ENCODE assay signal across 26 cellular contexts in the genomic region with DNA sequence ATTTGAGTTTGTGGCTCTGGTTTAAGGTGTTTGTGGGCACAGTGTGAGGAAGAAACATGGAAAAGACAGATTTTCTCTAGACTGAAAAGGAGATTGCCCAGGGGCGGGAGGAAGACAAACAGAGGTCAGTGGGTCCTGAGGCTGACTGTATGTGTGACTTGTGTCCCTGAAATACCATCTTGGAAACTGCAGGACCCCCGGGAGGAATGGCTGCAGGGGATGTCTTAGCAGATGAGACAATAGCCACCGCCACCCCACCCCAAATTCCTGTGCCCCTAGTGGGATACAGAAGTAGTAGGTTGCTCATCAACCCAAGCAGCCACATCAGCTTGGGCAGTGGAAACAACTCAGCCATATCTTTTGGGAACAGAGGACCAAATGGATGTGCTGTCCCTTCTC. TPM values are rescaled to one million over a fixed set of nuclear protein-coding genes. Genes with fewer than 3 reads are reported as not detected.
DNase-seq lines count a peak whose midpoint lies in the region; ATAC-seq, FAIRE-seq and TF ChIP-seq lines count a peak whose summit lies in the region.
"Had no signal": no experiment of that assay in that cellular context is flagged by ENCODE, and none has a peak within 500 bp of the region (broad histone marks: within the 10 kb centered on the region; RNA-seq: fewer than 3 reads in every experiment).

No MANE protein-coding gene starts in this region.

- H3K27ac ChIP-seq in HepG2 (ENCODE audit: extremely low read length, insufficient read depth, low read length), result peak overlapping the region; percentile 97
- peak overlapping the region in 1 of 3 donors; percentile 86 for H3K27ac ChIP-seq in right lobe of liver
- peak overlapping the region; percentile 47 for H3K27ac ChIP-seq in RWPE1
- H3K27ac ChIP-seq: SJSA1, thoracic aorta had no signal

- ATAC-seq in HepG2 (no peak), right lobe of liver (no peak), HG03439 (IDR thresholded peaks at IDR 0.05; ENCODE audit: unreplicated experiment) (no peak)
- ATAC-seq: GM12878, mucosa of descending colon had no signal

- intact Hi-C loops in HepG2 (cut with micrococcal nuclease; ENCODE audit: unreplicated experiment), result loop anchor here (2.0 to 10.0 kb wide), 2 partner anchors 16 to 260 kb away; a partner anchor contains a TSS
- intact Hi-C loops in right lobe of liver (cut with DNase I), result no loop called here

- peaks cover 32% of the 10 kb centered on the region for H3K79me2 ChIP-seq in HepG2 (ENCODE audit: insufficient read depth, low read length)

- H3K4me3 Mint-ChIP-seq in glutamatergic neuron (ENCODE audit: unreplicated experiment) (no peak overlapping the region), type B pancreatic cell (peak overlapping the region; percentile 39)

- no peak for TF ChIP-seq EP300 in HepG2 (IDR thresholded peaks at IDR 0.05; ENCODE audit: low read depth in 2 of 2, low read length in 2 of 2)
- TF ChIP-seq EP300 in HepG2 (CRISPR knock-in tag; IDR thresholded peaks at IDR 0.05; ENCODE audit: borderline replicate concordance), result no peak

- peaks cover 19% of the 10 kb centered on the region for H4K20me1 ChIP-seq in HepG2 (ENCODE audit: insufficient read depth, low read length)

- BruUV-seq in HepG2 (replicated peaks; lab: Mats Ljungman, UMichigan), result no TSS peak

- TF ChIP-seq CTCF in HepG2 (CRISPR knock-in tag; IDR thresholded peaks at IDR 0.05), result no peak
- TF ChIP-seq CTCF in right lobe of liver (IDR thresholded peaks at IDR 0.05), result no peak
- TF ChIP-seq CTCF in RWPE1 (conservative IDR thresholded peaks at IDR 0.05; ENCODE audit: low read depth), result no peak
- no peak for TF ChIP-seq CTCF in glutamatergic neuron (IDR thresholded peaks at IDR 0.05; ENCODE audit: partially characterized antibody, unreplicated experiment)
- no peak for TF ChIP-seq CTCF in type B pancreatic cell (conservative IDR thresholded peaks at IDR 0.05)

- no peaks in the 10 kb centered on the region for H3K9me3 ChIP-seq in HepG2 (ENCODE audit: low read length)
- no peaks in the 10 kb centered on the region for H3K9me3 ChIP-seq in right lobe of liver
- H3K9me3 ChIP-seq: mucosa of descending colon, SJSA1, spleen, thoracic aorta had no signal

- H3K9me3 Mint-ChIP-seq in glutamatergic neuron (ENCODE audit: unreplicated experiment), result peaks cover 12% of the 10 kb centered on the region
- H3K9me3 Mint-ChIP-seq in type B pancreatic cell, result no peaks in the 10 kb centered on the region

- TF ChIP-seq RAD21 in HepG2 (CRISPR knock-in tag; IDR thresholded peaks at IDR 0.05), result no peak

- FAIRE-seq in HepG2 (lab: Jason Lieb, UNC), result no peak
- FAIRE-seq: GM12878 had no signal

- H3K36me3 Mint-ChIP-seq in glutamatergic neuron (ENCODE audit: unreplicated experiment) (no peaks in the 10 kb centered on the region), type B pancreatic cell (peaks cover 7% of the 10 kb centered on the region)

- H3K27ac Mint-ChIP-seq in glutamatergic neuron (ENCODE audit: unreplicated experiment) (peak overlapping the region; percentile 23), type B pancreatic cell (no peak overlapping the region)
- H3K27ac Mint-ChIP-seq: CD14-positive monocyte had no signal

- 44% methylated on average over 3 of the region's 3 CpGs for WGBS in HepG2 (ENCODE audit: low lambda C conversion rate)
- 80% methylated on average over 2 of the region's 3 CpGs for WGBS in right lobe of liver (ENCODE audit: insufficient coverage, low coverage, low lambda C conversion rate, missing lambda C conversion rate)

- POLR2A ChIA-PET in HepG2 (lab: Yijun Ruan, JAX), result interaction anchor here (2.1 to 6.7 kb wide), 6 partner anchors 9 to 59 kb away, joined by 8 to 114 read pairs (median 48); a partner anchor contains a TSS
- POLR2A ChIA-PET in RWPE1 (lab: Yijun Ruan, JAX; ENCODE audit: low non-redundant PET), result no interaction called here

- H3K27me3 Mint-ChIP-seq in glutamatergic neuron (ENCODE audit: unreplicated experiment), result peaks cover 8% of the 10 kb centered on the region
- no peaks in the 10 kb centered on the region for H3K27me3 Mint-ChIP-seq in type B pancreatic cell

- H3K36me3 ChIP-seq in HepG2 (replicated peaks in 1 of 2; ENCODE audit: control insufficient read depth in 1 of 2, insufficient read depth in 2 of 2, low read length in 2 of 2) (peaks cover 0 to 4% of the 10 kb centered on the region in 2 experiments; a peak in 1 of 5 replicates), right lobe of liver (no peaks in the 10 kb centered on the region)
- H3K36me3 ChIP-seq: SJSA1, spleen, thoracic aorta had no signal

- H3K4me1 Mint-ChIP-seq in glutamatergic neuron (ENCODE audit: low read depth, unreplicated experiment) (peaks cover 21% of the 10 kb centered on the region), type B pancreatic cell (ENCODE audit: unreplicated experiment) (peaks cover 34% of the 10 kb centered on the region)

- TF ChIP-seq POLR2A in HepG2 (IDR thresholded peaks at IDR 0.05; ENCODE audit: insufficient read depth in 1 of 2, low read depth in 2 of 2, low read length in 2 of 2), result no peak
- no peak for TF ChIP-seq POLR2A in right lobe of liver (IDR thresholded peaks at IDR 0.05)

- H3K4me2 ChIP-seq in HepG2 (ENCODE audit: low read depth, low read length), result peak overlapping the region; percentile 97

- peak overlapping the region; percentile 98 for H3K9ac ChIP-seq in HepG2 (ENCODE audit: insufficient read depth, low read depth, low read length)

- in situ Hi-C loops in HepG2 (cut with HindIII; ENCODE audit: extremely low pct_ligation_motif_present, low pct_unique_long_range_greater_than_20kb), result no loop called here

- H2AFZ ChIP-seq in HepG2 (ENCODE audit: low read length), result no peak overlapping the region

- H3K4me1 ChIP-seq in HepG2 (ENCODE audit: insufficient read depth, low read length), result peaks cover 75% of the 10 kb centered on the region
- H3K4me1 ChIP-seq in right lobe of liver, result peaks cover 0 to 47% (median 0%) of the 10 kb centered on the region in 4 donors

- peak overlapping the region in 2 of 3 experiments; percentile 71 to 95; a peak in 3 of 6 replicates for H3K4me3 ChIP-seq in HepG2 (replicated peaks in 1 of 3; ENCODE audit: insufficient read depth in 1 of 3, low read depth in 2 of 3, low read length in 3 of 3)
- H3K4me3 ChIP-seq in right lobe of liver, result no peak overlapping the region
- H3K4me3 ChIP-seq: GM12878, mucosa of descending colon, SJSA1, spleen had no signal

- DNase-seq in HepG2 (ENCODE audit: low spot score) (no peak), right lobe of liver (no peak), RWPE1 (ENCODE audit: low spot score) (no peak), glutamatergic neuron (no peak), type B pancreatic cell (ENCODE audit: extremely low spot score, unreplicated experiment) (no peak), hepatic stellate cell (ENCODE audit: low spot score) (no peak), HT-29 (ENCODE audit: low spot score) (no peak)
- DNase-seq: activated CD4-positive, alpha-beta T cell treated with anti-CD3 and anti-CD28 coated beads, Interleukin-2, amount 50 U/mL, for 4 hours; activated gamma-delta T cell treated with Interleukin-2 at 50 U/mL for 16 hours; aorta; erythroblast; hippocampal formation; islet precursor cell; mucosa of descending colon; NCI-H1092; NCI-H2029; NCI-H345; occipital lobe; spleen; stimulated activated CD4-positive, alpha-beta T cell treated with anti-CD3 and anti-CD28 coated beads, Interleukin-4, amount 100 ng/mL, for 24 hours; stimulated activated naive CD4-positive, alpha-beta T cell treated with Interleukin-2 at 50 U/mL for 16 hours had no signal

- CTCF ChIA-PET in HepG2 (lab: Yijun Ruan, JAX; ENCODE audit: low intra/inter-chr PET ratio, low total read pairs) (interaction anchor here (2.1 kb wide), 1 partner anchor 34 kb away, joined by 5 read pairs; no protein-coding TSS in a partner anchor), RWPE1 (lab: Yijun Ruan, JAX) (no interaction called here)

- H3K27me3 ChIP-seq in HepG2 (ENCODE audit: control insufficient read depth in 1 of 2, insufficient read depth in 2 of 2, low read length in 2 of 2), result no peaks in the 10 kb centered on the region; a peak in 2 of 5 replicates
- no peaks in the 10 kb centered on the region for H3K27me3 ChIP-seq in right lobe of liver
- H3K27me3 ChIP-seq: SJSA1 had no signal

RNA-seq across cellular contexts. Expression of a gene that starts 1.7 kb away (rescaled TPM):
- total RNA-seq in HepG2 (2016; rRNA removed; fragmentation: Illumina TruSeq; extraction: Trizol) (135 and 262 TPM in 2 replicates), right lobe of liver (100 to 1,000 TPM in 2 of 6 experiments, 10 to 100 TPM in 4; 34.2 to 117 (median 89.3) TPM), glutamatergic neuron (ENCODE audit: unreplicated experiment) (83.3 TPM), type B pancreatic cell (ENCODE audit: low replicate concordance) (68.9 and 74.2 TPM in 2 replicates)
- 16.9 and 17.4 TPM in 2 replicates for total RNA-seq in HepG2 (2016; cell fraction: cytosol; rRNA removed; fragmentation: Illumina TruSeq; extraction: Trizol; ENCODE audit: low read depth)
- total RNA-seq in HepG2 (2016; cell fraction: insoluble cytoplasmic fraction; rRNA removed; fragmentation: Illumina TruSeq; extraction: Trizol), result 134 and 259 TPM in 2 replicates
- 55.1 and 59.2 TPM in 2 replicates for total RNA-seq in HepG2 (2016; cell fraction: membrane; rRNA removed; fragmentation: Illumina TruSeq; extraction: Trizol)
- 92.0 and 102 TPM in 2 replicates for total RNA-seq in HepG2 (2016; cell fraction: nucleus; rRNA removed; fragmentation: Illumina TruSeq; extraction: Trizol)
- 197 and 229 TPM in 2 replicates for polyA plus RNA-seq in HepG2 (2011; rRNA removed)
- 174 and 239 TPM in 2 replicates for polyA plus RNA-seq in HepG2 (2011; cell fraction: cytosol; rRNA removed)
- 53.5 and 69.1 TPM in 2 replicates for polyA plus RNA-seq in HepG2 (2011; cell fraction: nucleus; rRNA removed)
- polyA plus RNA-seq in HepG2 (2012), result 252 and 381 TPM in 2 replicates
- 23.7 and 24.6 TPM in 2 replicates for polyA plus RNA-seq in HepG2 (2016; cell fraction: cytosol; fragmentation: Illumina TruSeq; extraction: Trizol; ENCODE audit: low read depth)
- 471 and 492 TPM in 2 replicates for polyA plus RNA-seq in HepG2 (2016; cell fraction: insoluble cytoplasmic fraction; fragmentation: Illumina TruSeq; extraction: Trizol; ENCODE audit: low read depth)
- polyA plus RNA-seq in HepG2 (2016; cell fraction: membrane; fragmentation: Illumina TruSeq; extraction: Trizol; ENCODE audit: low read depth), result 65.5 and 69.3 TPM in 2 replicates
- polyA plus RNA-seq in HepG2 (2016; cell fraction: nucleus; fragmentation: Illumina TruSeq; extraction: Trizol; ENCODE audit: insufficient read depth, low read depth), result 163 TPM in 2 replicates
- polyA minus RNA-seq in HepG2 (2011; rRNA and poly(A)+ RNA removed; ENCODE audit: low replicate concordance), result 98.7 and 239 TPM in 2 replicates
- polyA minus RNA-seq in HepG2 (2011; cell fraction: cytosol; rRNA and poly(A)+ RNA removed), result 170 and 192 TPM in 2 replicates
- polyA minus RNA-seq in HepG2 (2011; cell fraction: nucleus; rRNA and poly(A)+ RNA removed), result 105 and 132 TPM in 2 replicates
- total RNA-seq in HT-29 (2014; rRNA removed; shearing (Covaris generic)), result 52.5 and 56.8 TPM in 2 replicates

RNA-seq across cellular contexts. Expression of a gene that starts 59.3 kb away (rescaled TPM):
- 30.8 and 38.3 TPM in 2 replicates for total RNA-seq in HepG2 (2016; rRNA removed; fragmentation: Illumina TruSeq; extraction: Trizol)
- 2.6 and 2.7 TPM in 2 replicates for total RNA-seq in HepG2 (2016; cell fraction: cytosol; rRNA removed; fragmentation: Illumina TruSeq; extraction: Trizol; ENCODE audit: low read depth)
- 31.0 and 36.1 TPM in 2 replicates for total RNA-seq in HepG2 (2016; cell fraction: insoluble cytoplasmic fraction; rRNA removed; fragmentation: Illumina TruSeq; extraction: Trizol)
- 13.2 and 13.7 TPM in 2 replicates for total RNA-seq in HepG2 (2016; cell fraction: membrane; rRNA removed; fragmentation: Illumina TruSeq; extraction: Trizol)
- 30.7 and 32.0 TPM in 2 replicates for total RNA-seq in HepG2 (2016; cell fraction: nucleus; rRNA removed; fragmentation: Illumina TruSeq; extraction: Trizol)
- polyA plus RNA-seq in HepG2 (2011; rRNA removed), result 4.0 and 5.1 TPM in 2 replicates
- polyA plus RNA-seq in HepG2 (2011; cell fraction: cytosol; rRNA removed), result 2.1 and 2.8 TPM in 2 replicates
- polyA plus RNA-seq in HepG2 (2011; cell fraction: nucleus; rRNA removed), result 4.8 and 5.6 TPM in 2 replicates
- polyA plus RNA-seq in HepG2 (2012), result 5.0 and 9.6 TPM in 2 replicates
- polyA plus RNA-seq in HepG2 (2016; cell fraction: cytosol; fragmentation: Illumina TruSeq; extraction: Trizol; ENCODE audit: low read depth), result 1.9 and 2.3 TPM in 2 replicates
- polyA plus RNA-seq in HepG2 (2016; cell fraction: insoluble cytoplasmic fraction; fragmentation: Illumina TruSeq; extraction: Trizol; ENCODE audit: low read depth), result 22.9 and 23.5 TPM in 2 replicates
- 5.8 and 7.0 TPM in 2 replicates for polyA plus RNA-seq in HepG2 (2016; cell fraction: membrane; fragmentation: Illumina TruSeq; extraction: Trizol; ENCODE audit: low read depth)
- polyA plus RNA-seq in HepG2 (2016; cell fraction: nucleus; fragmentation: Illumina TruSeq; extraction: Trizol; ENCODE audit: insufficient read depth, low read depth), result 30.4 and 34.3 TPM in 2 replicates
- polyA minus RNA-seq in HepG2 (2011; rRNA and poly(A)+ RNA removed; ENCODE audit: low replicate concordance), result 9.1 and 10.5 TPM in 2 replicates
- 6.1 and 6.5 TPM in 2 replicates for polyA minus RNA-seq in HepG2 (2011; cell fraction: cytosol; rRNA and poly(A)+ RNA removed)
- 23.4 and 25.1 TPM in 2 replicates for polyA minus RNA-seq in HepG2 (2011; cell fraction: nucleus; rRNA and poly(A)+ RNA removed)
- total RNA-seq in right lobe of liver, result 10 to 100 TPM in 1 of 6 experiments, 1 to 10 TPM in 5; 5.5 to 10.4 (median 8.7) TPM
- 29.7 TPM for total RNA-seq in glutamatergic neuron (ENCODE audit: unreplicated experiment)
- 22.7 and 44.8 TPM in 2 replicates for total RNA-seq in type B pancreatic cell (ENCODE audit: low replicate concordance)
- 69.0 and 71.7 TPM in 2 replicates for total RNA-seq in HT-29 (2014; rRNA removed; shearing (Covaris generic))

Comparison
In these comparisons a context has a peak if more than half of its experiments do, and no peak if none do; other contexts are left out.
1. H3K4me3 ChIP-seq: peak in HepG2 (2 of 3); none in right lobe of liver (0 of 3).